In genomic region chr19:39132344-39132969, GRCh38 we compare ENCODE assay signal across 1 cellular context.
TF ChIP-seq lines count a peak whose summit lies in the region.

No MANE protein-coding gene starts in this region.

TF ChIP-seq in H1, 55 proteins besides CTCF, POLR2A, EP300 and RAD21:
- TF ChIP-seq CBX5 (IDR thresholded peaks at IDR 0.05; ENCODE audit: low read depth, low read length) (no peak), NANOG (IDR thresholded peaks at IDR 0.05; ENCODE audit: insufficient read depth, low read depth, low read length, poor library complexity, severe bottlenecking) (no peak), SP4 (IDR thresholded peaks at IDR 0.05; ENCODE audit: low read length) (no peak), BRCA1 (IDR thresholded peaks at IDR 0.05; ENCODE audit: low read depth, low read length) (no peak), SIN3A (conservative IDR thresholded peaks at IDR 0.05 in 1 of 2, IDR thresholded peaks at IDR 0.05 in 1 of 2; ENCODE audit: low read depth in 1 of 2, low read length in 2 of 2) (no peak), CBX8 (IDR thresholded peaks at IDR 0.05; ENCODE audit: borderline replicate concordance, low read depth, low read length) (no peak), RFX5 (IDR thresholded peaks at IDR 0.05; ENCODE audit: borderline replicate concordance, low read depth, low read length) (no peak), SUZ12 (IDR thresholded peaks at IDR 0.05; ENCODE audit: low read length) (no peak), SP1 (IDR thresholded peaks at IDR 0.05; ENCODE audit: low read depth, low read length) (no peak), CTBP2 (IDR thresholded peaks at IDR 0.05; ENCODE audit: borderline replicate concordance, insufficient read depth, insufficient read length, low read length) (no peak), YY1 (IDR thresholded peaks at IDR 0.05; ENCODE audit: low read depth, low read length) (no peak), KDM4A (IDR thresholded peaks at IDR 0.05; ENCODE audit: low read depth, low read length, severe bottlenecking) (no peak), MAFK (IDR thresholded peaks at IDR 0.05; ENCODE audit: low read depth, low read length) (no peak), GABPA (IDR thresholded peaks at IDR 0.05; ENCODE audit: borderline replicate concordance, insufficient read depth, low read length) (no peak), RBBP5 (IDR thresholded peaks at IDR 0.05; ENCODE audit: borderline replicate concordance, low read depth, low read length) (no peak), RXRA (IDR thresholded peaks at IDR 0.05; ENCODE audit: insufficient read depth, low read depth, low read length) (no peak)
